Comparison of ENCODE assay signal across 11 cellular contexts in the genomic region with DNA sequence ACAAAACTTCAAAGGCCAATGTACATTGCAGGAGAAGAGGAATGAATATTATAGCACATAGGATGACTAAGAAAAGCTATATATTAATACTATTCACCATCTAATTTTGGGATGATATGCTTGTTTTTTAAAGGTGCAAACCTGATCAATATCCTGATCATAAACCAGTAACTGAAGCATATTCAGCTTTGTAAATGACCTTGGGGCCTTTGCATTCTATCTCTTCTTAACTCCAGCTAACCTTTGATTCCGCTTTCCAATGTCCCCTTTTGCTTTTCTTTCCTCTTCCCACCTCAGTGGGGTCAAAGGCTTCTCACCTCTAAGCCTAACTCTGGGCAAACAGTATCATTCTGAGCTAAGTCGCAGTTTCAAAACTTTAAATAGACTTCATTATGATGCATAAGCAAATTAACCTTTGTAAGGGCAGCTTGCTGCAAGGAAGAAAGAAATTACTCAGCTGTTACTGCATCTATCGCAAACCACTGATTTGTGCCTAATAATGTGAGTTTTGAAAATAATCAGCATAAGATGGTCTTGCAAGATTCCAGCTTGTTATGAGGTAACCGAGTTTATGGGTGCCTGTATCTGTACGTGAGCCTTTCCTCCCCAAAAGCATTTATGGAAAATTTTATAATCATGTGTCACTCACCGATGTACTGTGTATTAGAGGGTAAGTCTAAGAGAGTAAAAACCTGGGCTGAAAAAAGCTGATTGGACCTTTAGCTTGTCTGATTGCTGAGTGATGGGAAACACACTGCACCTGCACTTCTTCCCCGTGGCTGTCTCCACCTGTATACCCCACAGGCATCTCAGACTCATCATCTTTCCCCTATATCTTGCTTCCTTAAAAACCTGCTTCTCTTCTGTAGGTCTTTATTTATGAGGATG.
DNase-seq lines count a peak whose midpoint lies in the region; ATAC-seq and TF ChIP-seq lines count a peak whose summit lies in the region.
"Had no signal": no experiment of that assay in that cellular context is flagged by ENCODE, and none has a peak within 500 bp of the region (broad histone marks: within the 10 kb centered on the region; RNA-seq: fewer than 3 reads in every experiment).

No MANE protein-coding gene starts in this region.

- H3K4me1 Mint-ChIP-seq in activated CD4-positive, alpha-beta memory T cell treated with anti-CD3 and anti-CD28 coated beads for 36 hours (ENCODE audit: low read depth) = peaks cover 33% of the 10 kb centered on the region

- no peaks in the 10 kb centered on the region for H3K27me3 Mint-ChIP-seq in activated CD4-positive, alpha-beta memory T cell treated with anti-CD3 and anti-CD28 coated beads for 36 hours

- peak; percentile 44 for DNase-seq in GM20000 (ENCODE audit: low spot score)
- DNase-seq in activated CD4-positive, alpha-beta memory T cell treated with anti-CD3 and anti-CD28 coated beads for 36 hours = no peak
- DNase-seq in breast epithelium (ENCODE audit: low spot score in 2 of 2) = no peak
- no peak for DNase-seq in occipital lobe (lab: John Stamatoyannopoulos, UW)
- no peak for DNase-seq in NCI-H2029 (lab: John Stamatoyannopoulos, UW)
- no peak for DNase-seq in RKO (ENCODE audit: low spot score)
- DNase-seq: left ventricle myocardium superior; NCI-H345; stimulated activated naive CD4-positive, alpha-beta T cell treated with Interleukin-2 at 50 U/mL for 16 hours had no signal

- H3K4me3 Mint-ChIP-seq in activated CD4-positive, alpha-beta memory T cell treated with anti-CD3 and anti-CD28 coated beads for 36 hours = no peak overlapping the region

- H3K4me1 ChIP-seq in breast epithelium = peaks cover 0 to 12% of the 10 kb centered on the region in 2 donors

- H3K36me3 Mint-ChIP-seq in activated CD4-positive, alpha-beta memory T cell treated with anti-CD3 and anti-CD28 coated beads for 36 hours = peaks cover 2% of the 10 kb centered on the region

- peak; percentile 93 for ATAC-seq in GM18519 (IDR thresholded peaks at IDR 0.05; ENCODE audit: low FRiP score, unreplicated experiment)
- peak; percentile 96 for ATAC-seq in HG03060 (IDR thresholded peaks at IDR 0.05; ENCODE audit: low read depth, unreplicated experiment)
- ATAC-seq: left ventricle myocardium superior had no signal

- TF ChIP-seq POLR2A in breast epithelium (IDR thresholded peaks at IDR 0.05) = no peak

- TF ChIP-seq CTCF in GM20000 (IDR thresholded peaks at IDR 0.05; ENCODE audit: extremely low read depth, missing control alignments) = no peak
- no peak for TF ChIP-seq CTCF in breast epithelium (IDR thresholded peaks at IDR 0.05)

- no peaks in the 10 kb centered on the region for H3K9me3 ChIP-seq in breast epithelium

- H3K27me3 ChIP-seq in breast epithelium = no peaks in the 10 kb centered on the region

- CTCF ChIA-PET in activated CD4-positive, alpha-beta memory T cell treated with anti-CD3 and anti-CD28 coated beads for 36 hours (lab: Charles Lee) = interaction anchor here (0.7 to 1.3 kb wide), 3 partner anchors 11 to 32 kb away, joined by 3 to 8 read pairs (median 4); no protein-coding TSS in a partner anchor

- H3K36me3 ChIP-seq in breast epithelium = no peaks in the 10 kb centered on the region

- POLR2A ChIA-PET in activated CD4-positive, alpha-beta memory T cell treated with anti-CD3 and anti-CD28 coated beads for 36 hours (lab: Charles Lee) = interaction anchor here (0.7 to 1.6 kb wide), 4 partner anchors 11 to 553 kb away, joined by 3 to 17 read pairs (median 4); no protein-coding TSS in a partner anchor

- H3K4me3 ChIP-seq in breast epithelium = no peak overlapping the region

- intact Hi-C loops in activated CD4-positive, alpha-beta memory T cell treated with anti-CD3 and anti-CD28 coated beads for 36 hours (cut with micrococcal nuclease) = loop anchor here (1.0 to 2.0 kb wide), 4 partner anchors 10 to 43 kb away; no protein-coding TSS in a partner anchor
- intact Hi-C loops in breast epithelium (cut with DNase I; ENCODE audit: low total_unique reads) = no loop called here

- no peaks in the 10 kb centered on the region for H3K9me3 Mint-ChIP-seq in activated CD4-positive, alpha-beta memory T cell treated with anti-CD3 and anti-CD28 coated beads for 36 hours

- no peak overlapping the region for H3K27ac ChIP-seq in breast epithelium

- peak overlapping the region; percentile 33 for H3K27ac Mint-ChIP-seq in activated CD4-positive, alpha-beta memory T cell treated with anti-CD3 and anti-CD28 coated beads for 36 hours
